In genomic region chr5:1436036-1436435, GRCh38 we compare ENCODE assay signal across 16 cellular contexts. TPM values are rescaled to one million over a fixed set of nuclear protein-coding genes. Genes with fewer than 3 reads are reported as not detected.
DNase-seq lines count a peak whose midpoint lies in the region; ATAC-seq and TF ChIP-seq lines count a peak whose summit lies in the region.
"Had no signal": no experiment of that assay in that cellular context is flagged by ENCODE, and none has a peak within 500 bp of the region (broad histone marks: within the 10 kb centered on the region; RNA-seq: fewer than 3 reads in every experiment).

No MANE protein-coding gene starts in this region.

- H3K36me3 Mint-ChIP-seq in activated T-cell treated with anti-CD3 and anti-CD28 coated beads, Interleukin-2, amount 50 U/mL, for 24 hours (ENCODE audit: low read depth), result no peaks in the 10 kb centered on the region
- no peaks in the 10 kb centered on the region for H3K36me3 Mint-ChIP-seq in activated T-cell treated with anti-CD3 and anti-CD28 coated beads, Interleukin-2, amount 50 U/mL, for 4 hours (ENCODE audit: insufficient read depth)
- H3K36me3 Mint-ChIP-seq: CD4-positive, CD25-positive, alpha-beta regulatory T cell had no signal

- no TSS peak for BruUV-seq in PC-3 (replicated peaks; lab: Mats Ljungman, UMichigan)

- ATAC-seq in activated T-cell treated with anti-CD3 and anti-CD28 coated beads, Interleukin-2, amount 50 U/mL, for 4 hours, result no peak
- ATAC-seq in PC-3 (no peak), HG03565 (IDR thresholded peaks at IDR 0.05; ENCODE audit: unreplicated experiment) (no peak)
- ATAC-seq: HCT116 had no signal

- no peak overlapping the region for H3K4me2 ChIP-seq in PC-3 (ENCODE audit: low read length)

- POLR2A ChIA-PET in PC-3 (lab: Charles Lee; ENCODE audit: unreplicated experiment), result no interaction called here

- H3K9me3 Mint-ChIP-seq in activated T-cell treated with anti-CD3 and anti-CD28 coated beads, Interleukin-2, amount 50 U/mL, for 24 hours, result peaks cover 6% of the 10 kb centered on the region
- peaks cover 12% of the 10 kb centered on the region for H3K9me3 Mint-ChIP-seq in activated T-cell treated with anti-CD3 and anti-CD28 coated beads, Interleukin-2, amount 50 U/mL, for 4 hours

- no peaks in the 10 kb centered on the region for H3F3A ChIP-seq in PC-3 (ENCODE audit: low read length, unreplicated experiment)

- no peak for TF ChIP-seq CTCF in PC-3 (conservative IDR thresholded peaks at IDR 0.05; ENCODE audit: low read depth, low read length)

- no peak overlapping the region for H3K4me3 ChIP-seq in PC-3 (ENCODE audit: low read length)
- H3K4me3 ChIP-seq: GM23248 had no signal

- intact Hi-C loops in posterior vena cava (cut with DNase I), result no loop called here
- intact Hi-C loops in PC-3 (cut with micrococcal nuclease), result no loop called here

- no peaks in the 10 kb centered on the region for H3K79me2 ChIP-seq in PC-3 (ENCODE audit: low read length)

- no peak overlapping the region for H3K4me3 Mint-ChIP-seq in activated T-cell treated with anti-CD3 and anti-CD28 coated beads, Interleukin-2, amount 50 U/mL, for 24 hours
- H3K4me3 Mint-ChIP-seq in activated T-cell treated with anti-CD3 and anti-CD28 coated beads, Interleukin-2, amount 50 U/mL, for 4 hours, result no peak overlapping the region
- H3K4me3 Mint-ChIP-seq: CD4-positive, CD25-positive, alpha-beta regulatory T cell; CD8-positive, alpha-beta memory T cell; HFFc6 had no signal

- H3K9ac ChIP-seq in PC-3 (ENCODE audit: low read length), result no peak overlapping the region
- H3K9ac ChIP-seq: GM23248 had no signal

- H3K27me3 ChIP-seq in PC-3 (ENCODE audit: low read length), result peaks cover 8% of the 10 kb centered on the region; the same call in 1 of the 2 replicates

- CTCF ChIA-PET in PC-3 (lab: Charles Lee), result no interaction called here

- peaks cover 4% of the 10 kb centered on the region; the same call in 1 of the 2 replicates for H3K4me1 ChIP-seq in PC-3 (ENCODE audit: insufficient read depth, low read length)

- no peaks in the 10 kb centered on the region for H3K4me1 Mint-ChIP-seq in activated T-cell treated with anti-CD3 and anti-CD28 coated beads, Interleukin-2, amount 50 U/mL, for 24 hours (ENCODE audit: low read depth)
- no peaks in the 10 kb centered on the region for H3K4me1 Mint-ChIP-seq in activated T-cell treated with anti-CD3 and anti-CD28 coated beads, Interleukin-2, amount 50 U/mL, for 4 hours (ENCODE audit: low read depth)
- H3K4me1 Mint-ChIP-seq: CD4-positive, CD25-positive, alpha-beta regulatory T cell; CD8-positive, alpha-beta memory T cell had no signal

- no peaks in the 10 kb centered on the region for H4K20me1 ChIP-seq in PC-3 (ENCODE audit: low read length)

- peak; percentile 12 for DNase-seq in activated T-cell treated with anti-CD3 and anti-CD28 coated beads, Interleukin-2, amount 50 U/mL, for 24 hours
- DNase-seq in activated T-cell treated with anti-CD3 and anti-CD28 coated beads, Interleukin-2, amount 50 U/mL, for 4 hours, result no peak
- peak; percentile 29 for DNase-seq in ecto neural progenitor cell (ENCODE audit: low spot score)
- DNase-seq in posterior vena cava (ENCODE audit: low spot score), result peak; percentile 29
- no peak for DNase-seq in PC-3
- DNase-seq: ACHN; BE2C; C1 segment of cervical spinal cord; CD4-positive, CD25-positive, alpha-beta regulatory T cell; CD8-positive, alpha-beta memory T cell; COR-L47; GM23248; HFFc6 had no signal

- H3K27ac ChIP-seq in PC-3 (ENCODE audit: low read length), result no peak overlapping the region
- H3K27ac ChIP-seq: GM23248 had no signal

- no peaks in the 10 kb centered on the region for H3K9me2 ChIP-seq in PC-3 (replicated peaks; ENCODE audit: low read length)

- no peak overlapping the region for H2AFZ ChIP-seq in PC-3 (ENCODE audit: low read length)
- H2AFZ ChIP-seq: GM23248 had no signal

- no peak overlapping the region for H3K27ac Mint-ChIP-seq in activated T-cell treated with anti-CD3 and anti-CD28 coated beads, Interleukin-2, amount 50 U/mL, for 24 hours
- H3K27ac Mint-ChIP-seq: CD4-positive, CD25-positive, alpha-beta regulatory T cell; CD8-positive, alpha-beta memory T cell; HFFc6 had no signal

- H3K27me3 Mint-ChIP-seq in activated T-cell treated with anti-CD3 and anti-CD28 coated beads, Interleukin-2, amount 50 U/mL, for 24 hours, result peaks cover 27% of the 10 kb centered on the region
- peaks cover 25% of the 10 kb centered on the region for H3K27me3 Mint-ChIP-seq in activated T-cell treated with anti-CD3 and anti-CD28 coated beads, Interleukin-2, amount 50 U/mL, for 4 hours (ENCODE audit: low read depth)

- no peaks in the 10 kb centered on the region for H3K36me3 ChIP-seq in PC-3 (ENCODE audit: low read depth, low read length)
- H3K36me3 ChIP-seq: BE2C had no signal

- no peaks in the 10 kb centered on the region for H3K9me3 ChIP-seq in PC-3 (ENCODE audit: low read length)
- H3K9me3 ChIP-seq: BE2C had no signal

RNA-seq across cellular contexts. Expression of gene SLC6A3, which starts 9.2 kb away (rescaled TPM):
- total RNA-seq in activated T-cell treated with anti-CD3 and anti-CD28 coated beads, Interleukin-2, amount 50 U/mL, for 4 hours, result not detected
- total RNA-seq in posterior vena cava, result under 1 TPM; 0.10 to 0.19 TPM
- not detected in 2 replicates for total RNA-seq in PC-3 (2014; rRNA removed)
- total RNA-seq: CD4-positive, CD25-positive, alpha-beta regulatory T cell; CD8-positive, alpha-beta memory T cell; GM23248; HFFc6; HT-29 had no signal

Comparison
In these comparisons a context has a peak if more than half of its experiments do, and no peak if none do; other contexts are left out.
1. DNase-seq: peak in activated T-cell treated with anti-CD3 and anti-CD28 coated beads, Interleukin-2, amount 50 U/mL, for 24 hours (single experiment), ecto neural progenitor cell (single experiment) and posterior vena cava (single experiment); none in activated T-cell treated with anti-CD3 and anti-CD28 coated beads, Interleukin-2, amount 50 U/mL, for 4 hours (single experiment) and PC-3 (single experiment).